ENCODE assay signal across 1 cellular context in genomic region chr19:19426216-19426615, GRCh38.
TF ChIP-seq lines count a peak whose summit lies in the region.

No MANE protein-coding gene starts in this region.

TF ChIP-seq in WTC11, 78 proteins besides CTCF, POLR2A, EP300 and RAD21 (continued from another document):
- TF ChIP-seq, protein P1, sequence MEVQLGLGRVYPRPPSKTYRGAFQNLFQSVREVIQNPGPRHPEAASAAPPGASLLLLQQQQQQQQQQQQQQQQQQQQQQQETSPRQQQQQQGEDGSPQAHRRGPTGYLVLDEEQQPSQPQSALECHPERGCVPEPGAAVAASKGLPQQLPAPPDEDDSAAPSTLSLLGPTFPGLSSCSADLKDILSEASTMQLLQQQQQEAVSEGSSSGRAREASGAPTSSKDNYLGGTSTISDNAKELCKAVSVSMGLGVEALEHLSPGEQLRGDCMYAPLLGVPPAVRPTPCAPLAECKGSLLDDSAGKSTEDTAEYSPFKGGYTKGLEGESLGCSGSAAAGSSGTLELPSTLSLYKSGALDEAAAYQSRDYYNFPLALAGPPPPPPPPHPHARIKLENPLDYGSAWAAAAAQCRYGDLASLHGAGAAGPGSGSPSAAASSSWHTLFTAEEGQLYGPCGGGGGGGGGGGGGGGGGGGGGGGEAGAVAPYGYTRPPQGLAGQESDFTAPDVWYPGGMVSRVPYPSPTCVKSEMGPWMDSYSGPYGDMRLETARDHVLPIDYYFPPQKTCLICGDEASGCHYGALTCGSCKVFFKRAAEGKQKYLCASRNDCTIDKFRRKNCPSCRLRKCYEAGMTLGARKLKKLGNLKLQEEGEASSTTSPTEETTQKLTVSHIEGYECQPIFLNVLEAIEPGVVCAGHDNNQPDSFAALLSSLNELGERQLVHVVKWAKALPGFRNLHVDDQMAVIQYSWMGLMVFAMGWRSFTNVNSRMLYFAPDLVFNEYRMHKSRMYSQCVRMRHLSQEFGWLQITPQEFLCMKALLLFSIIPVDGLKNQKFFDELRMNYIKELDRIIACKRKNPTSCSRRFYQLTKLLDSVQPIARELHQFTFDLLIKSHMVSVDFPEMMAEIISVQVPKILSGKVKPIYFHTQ (CRISPR knock-in tag; IDR thresholded peaks at IDR 0.05) = no peak
- TF ChIP-seq PRDM15 (CRISPR knock-in tag; IDR thresholded peaks at IDR 0.05) (no peak), CREB1 (CRISPR knock-in tag; IDR thresholded peaks at IDR 0.05) (no peak), ZNF396 (CRISPR knock-in tag; IDR thresholded peaks at IDR 0.05; ENCODE audit: borderline replicate concordance) (no peak), RELA (CRISPR knock-in tag; IDR thresholded peaks at IDR 0.05; ENCODE audit: borderline replicate concordance) (no peak)
- TF ChIP-seq, protein P2, sequence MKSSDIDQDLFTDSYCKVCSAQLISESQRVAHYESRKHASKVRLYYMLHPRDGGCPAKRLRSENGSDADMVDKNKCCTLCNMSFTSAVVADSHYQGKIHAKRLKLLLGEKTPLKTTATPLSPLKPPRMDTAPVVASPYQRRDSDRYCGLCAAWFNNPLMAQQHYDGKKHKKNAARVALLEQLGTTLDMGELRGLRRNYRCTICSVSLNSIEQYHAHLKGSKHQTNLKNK (CRISPR knock-in tag; IDR thresholded peaks at IDR 0.05) = no peak
- TF ChIP-seq, protein P3, sequence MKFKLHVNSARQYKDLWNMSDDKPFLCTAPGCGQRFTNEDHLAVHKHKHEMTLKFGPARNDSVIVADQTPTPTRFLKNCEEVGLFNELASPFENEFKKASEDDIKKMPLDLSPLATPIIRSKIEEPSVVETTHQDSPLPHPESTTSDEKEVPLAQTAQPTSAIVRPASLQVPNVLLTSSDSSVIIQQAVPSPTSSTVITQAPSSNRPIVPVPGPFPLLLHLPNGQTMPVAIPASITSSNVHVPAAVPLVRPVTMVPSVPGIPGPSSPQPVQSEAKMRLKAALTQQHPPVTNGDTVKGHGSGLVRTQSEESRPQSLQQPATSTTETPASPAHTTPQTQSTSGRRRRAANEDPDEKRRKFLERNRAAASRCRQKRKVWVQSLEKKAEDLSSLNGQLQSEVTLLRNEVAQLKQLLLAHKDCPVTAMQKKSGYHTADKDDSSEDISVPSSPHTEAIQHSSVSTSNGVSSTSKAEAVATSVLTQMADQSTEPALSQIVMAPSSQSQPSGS (CRISPR knock-in tag; IDR thresholded peaks at IDR 0.05; ENCODE audit: borderline replicate concordance, low read depth) = no peak
TF ChIP-seq in WTC11: peak in this region for 0.
